1 cellular context compared by ENCODE assay signal in genomic region chr4:71974681-71975080, GRCh38.
TF ChIP-seq lines count a peak whose summit lies in the region.

No MANE protein-coding gene starts in this region.

TF ChIP-seq in IMR-90, 13 proteins besides CTCF, POLR2A, EP300 and RAD21 (continued from another document):
- no peak for TF ChIP-seq USF2 (IDR thresholded peaks at IDR 0.05; ENCODE audit: low read depth, low read length)
- no peak for TF ChIP-seq FOS (IDR thresholded peaks at IDR 0.05; ENCODE audit: low read depth, low read length)
- TF ChIP-seq MAFK (IDR thresholded peaks at IDR 0.05; ENCODE audit: low read depth, low read length), result no peak
- TF ChIP-seq MXI1 (IDR thresholded peaks at IDR 0.05; ENCODE audit: borderline replicate concordance, low read depth, low read length), result no peak
